ENCODE assay signal across 9 cellular contexts in genomic region chr18:46481048-46481846, GRCh38.
DNase-seq lines count a peak whose midpoint lies in the region; ATAC-seq, FAIRE-seq and TF ChIP-seq lines count a peak whose summit lies in the region.
"Had no signal": no experiment of that assay in that cellular context is flagged by ENCODE, and none has a peak within 500 bp of the region (broad histone marks: within the 10 kb centered on the region; RNA-seq: fewer than 3 reads in every experiment).

No MANE protein-coding gene starts in this region.

- DNase-seq in D341Med (ENCODE audit: low spot score) (peak; percentile 62), HK-2 (ENCODE audit: unreplicated experiment) (peak; percentile 13), RPMI7951 (ENCODE audit: low read depth) (peak; percentile 37), glutamatergic neuron (peak; percentile 82), small intestine (peak; percentile 42)
- DNase-seq in activated effector memory CD4-positive, alpha-beta T cell treated with anti-CD3 and anti-CD28 coated beads, Interleukin-2, amount 50 U/mL, for 16 hours = peak; percentile 76

- no peaks in the 10 kb centered on the region for H3K36me3 ChIP-seq in small intestine (ENCODE audit: control insufficient read depth in 2 of 2, insufficient read depth in 2 of 2, low read length in 2 of 2)

- H3K9me3 ChIP-seq in small intestine (ENCODE audit: control insufficient read depth, low read depth) = no peaks in the 10 kb centered on the region

- H3K27me3 Mint-ChIP-seq in glutamatergic neuron (ENCODE audit: unreplicated experiment) = peaks cover 3% of the 10 kb centered on the region

- no peaks in the 10 kb centered on the region for H3K4me1 ChIP-seq in small intestine (ENCODE audit: control insufficient read depth in 2 of 2, insufficient read depth in 1 of 2, low read depth in 1 of 2, low read length in 1 of 2)

- no peak overlapping the region for H3K27ac ChIP-seq in small intestine (ENCODE audit: low read depth in 1 of 2, low read length in 1 of 2)

- peaks cover 6% of the 10 kb centered on the region for H3K4me1 Mint-ChIP-seq in glutamatergic neuron (ENCODE audit: low read depth, unreplicated experiment)

- no peak overlapping the region for H3K27ac Mint-ChIP-seq in glutamatergic neuron (ENCODE audit: unreplicated experiment)
- H3K27ac Mint-ChIP-seq: T-helper 1 cell treated with Interleukin-12 subunit alpha and Interleukin-12 subunit beta and Interleukin-4 antibody, amounts not matched to agents 30 μg/mL and 1 μg/mL, for 36 hours had no signal

- H3K9me3 Mint-ChIP-seq in glutamatergic neuron (ENCODE audit: unreplicated experiment) = peaks cover 1% of the 10 kb centered on the region
- H3K9me3 Mint-ChIP-seq: T-helper 1 cell treated with Interleukin-12 subunit alpha and Interleukin-12 subunit beta and Interleukin-4 antibody, amounts not matched to agents 30 μg/mL and 1 μg/mL, for 36 hours had no signal

- H3K4me3 ChIP-seq in small intestine (ENCODE audit: low read depth in 1 of 2, low read length in 2 of 2) = no peak overlapping the region

- 38 to 48% (median 46%) methylated on average over 9 of the region's 9 CpGs for WGBS in small intestine, 3 donors

- no peak for FAIRE-seq in small intestine (lab: Jason Lieb, UNC)

- H3K4me3 Mint-ChIP-seq in glutamatergic neuron (ENCODE audit: unreplicated experiment) = no peak overlapping the region
- H3K4me3 Mint-ChIP-seq: T-helper 1 cell treated with Interleukin-12 subunit alpha and Interleukin-12 subunit beta and Interleukin-4 antibody, amounts not matched to agents 30 μg/mL and 1 μg/mL, for 36 hours had no signal

- H3K27me3 ChIP-seq in small intestine (ENCODE audit: control insufficient read depth in 2 of 2, insufficient read depth in 2 of 2, low read length in 2 of 2) = no peaks in the 10 kb centered on the region

- H3K36me3 Mint-ChIP-seq in glutamatergic neuron (ENCODE audit: unreplicated experiment) = no peaks in the 10 kb centered on the region

- TF ChIP-seq CTCF in glutamatergic neuron (IDR thresholded peaks at IDR 0.05; ENCODE audit: partially characterized antibody, unreplicated experiment) = peak; percentile 95

- no peak for ATAC-seq in GM18517 (IDR thresholded peaks at IDR 0.05; ENCODE audit: unreplicated experiment)
- no peak for ATAC-seq in HG03095 (IDR thresholded peaks at IDR 0.05; ENCODE audit: unreplicated experiment)

Comparison
In these comparisons a context has a peak if more than half of its experiments do, and no peak if none do; other contexts are left out.
1. DNase-seq: peak in every context shown above with its lines; median percentile 82 in glutamatergic neuron; 76 in activated effector memory CD4-positive, alpha-beta T cell treated with anti-CD3 and anti-CD28 coated beads, Interleukin-2, amount 50 U/mL, for 16 hours; 62 in D341Med; 42 in small intestine; 37 in RPMI7951; 13 in HK-2.